8 cellular contexts compared by ENCODE assay signal in the genomic region with DNA sequence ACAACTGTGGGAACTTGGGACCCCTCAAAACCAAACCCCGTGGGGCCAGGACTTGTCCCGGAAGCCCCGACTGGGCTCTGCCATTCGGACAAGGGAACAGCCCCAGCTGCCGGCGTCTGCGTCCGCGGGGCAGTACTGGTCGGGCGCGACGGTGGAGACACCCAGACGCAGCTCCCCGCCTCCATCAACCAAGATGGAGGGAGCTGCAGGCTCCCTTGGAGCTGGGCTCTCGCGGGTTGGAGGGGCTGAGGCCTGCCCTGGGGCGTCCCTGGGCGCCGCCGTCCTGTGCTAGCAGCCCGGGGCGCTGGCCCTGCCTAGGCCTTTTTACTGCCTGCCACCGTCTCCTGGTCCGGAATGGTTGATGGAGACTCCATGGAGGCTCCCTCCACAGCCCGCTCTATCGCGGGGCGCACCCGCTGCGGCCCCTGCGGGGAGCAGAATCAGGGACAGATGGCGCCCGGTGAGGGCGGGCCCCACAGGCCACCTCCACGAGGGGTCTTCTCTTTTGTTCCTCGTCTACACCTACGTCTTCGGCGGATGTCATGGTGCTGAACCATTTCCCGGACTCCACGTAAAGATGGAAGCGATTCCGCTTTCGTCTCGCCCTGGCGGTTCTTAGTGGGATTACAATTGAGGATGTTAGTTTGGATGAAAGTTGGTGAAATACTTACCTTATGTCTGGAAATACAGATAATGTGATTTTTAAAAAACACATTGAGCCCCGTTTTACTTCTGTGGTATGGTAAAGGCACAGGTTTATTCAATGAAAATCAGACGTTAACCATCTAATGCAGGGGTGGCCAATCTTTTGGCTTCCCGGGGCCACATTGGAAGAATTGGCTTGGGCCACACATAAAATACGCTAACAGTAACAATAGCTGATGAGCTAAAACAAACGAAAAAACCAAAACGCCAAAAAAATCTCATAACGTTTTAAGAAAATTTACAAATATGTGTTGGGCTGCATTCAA. TPM values are rescaled to one million over a fixed set of nuclear protein-coding genes. Genes with fewer than 3 reads are reported as not detected.
DNase-seq lines count a peak whose midpoint lies in the region; ATAC-seq and TF ChIP-seq lines count a peak whose summit lies in the region.

No MANE protein-coding gene starts in this region.

- peaks cover 32% of the 10 kb centered on the region for H3K4me1 Mint-ChIP-seq in neural crest cell

- POLR2A ChIA-PET in Panc1 (lab: Charles Lee) = interaction anchor here (0.6 kb wide), 1 partner anchor 54 kb away, joined by 6 read pairs; no protein-coding TSS in a partner anchor

- H3K27ac Mint-ChIP-seq in neural crest cell (ENCODE audit: unreplicated experiment) = peak overlapping the region; percentile 96

- no peak for TF ChIP-seq EP300 in stomach (IDR thresholded peaks at IDR 0.05)

- DNase-seq in DMS114 treated with DMSO at 0.1 percent for 48 hours (lab: John Stamatoyannopoulos, UW; ENCODE audit: unreplicated experiment) (peak; percentile 23), Panc1 (ENCODE audit: low read depth, low spot score) (no peak), foreskin fibroblast (peak; percentile 59 to 86), neural crest cell (ENCODE audit: low read depth, low spot score) (peak; percentile 72), stomach (peak; percentile 70)
- DNase-seq in activated effector memory CD4-positive, alpha-beta T cell treated with Interleukin-2 at 50 U/mL for 16 hours = peak; percentile 61

- ATAC-seq in GM21367 (IDR thresholded peaks at IDR 0.05; ENCODE audit: unreplicated experiment) (peak; percentile 13), Panc1 (peak; percentile 38)

- CTCF ChIA-PET in Panc1 (lab: Charles Lee) = interaction anchor here (0.6 kb wide), 1 partner anchor 26 kb away, joined by 4 read pairs; no protein-coding TSS in a partner anchor

- BruUV-seq in Panc1 (replicated peaks; lab: Mats Ljungman, UMichigan) = no TSS peak

- intact Hi-C loops in Panc1 (cut with micrococcal nuclease; ENCODE audit: unreplicated experiment) (no loop called here), stomach (cut with DNase I; ENCODE audit: low total_unique reads) (loop anchor here (10.0 kb wide), 1 partner anchor 100 kb away; no protein-coding TSS in a partner anchor)

- H3K4me1 ChIP-seq in HUES48 (ENCODE audit: control insufficient read depth, insufficient read depth, low read length) (peaks cover 14% of the 10 kb centered on the region), Panc1 (ENCODE audit: control insufficient read depth, insufficient read depth, low read length) (peaks cover 12% of the 10 kb centered on the region), stomach (peaks cover 22 to 34% (median 30%) of the 10 kb centered on the region in 4 donors)

- 5 to 17% (median 8%) methylated on average over 28 to 54 of the region's 54 CpGs for WGBS in stomach, 5 donors

- H3K9ac ChIP-seq in HUES48 (ENCODE audit: low read depth, low read length) = peak overlapping the region; percentile 80

- H3K4me3 ChIP-seq in HUES48 (ENCODE audit: low read depth, low read length) = peak overlapping the region; percentile 71
- H3K4me3 ChIP-seq in Panc1 (ENCODE audit: low read depth in 2 of 2, low read length in 2 of 2) = peak overlapping the region; percentile 54 to 68
- peak overlapping the region; percentile 57 to 59 for H3K4me3 ChIP-seq in foreskin fibroblast (ENCODE audit: low read depth in 1 of 2, low read length in 2 of 2)
- H3K4me3 ChIP-seq in stomach = peak overlapping the region; percentile 79 to 95 (median 89)

- TF ChIP-seq POLR2A in stomach (IDR thresholded peaks at IDR 0.05) = no peak

- in situ Hi-C loops in Panc1 (cut with HindIII; ENCODE audit: low pct_unique_long_range_greater_than_20kb, low sequenced_read_pairs) = no loop called here

- H3K9me3 Mint-ChIP-seq in neural crest cell = no peaks in the 10 kb centered on the region

- H3K4me3 Mint-ChIP-seq in neural crest cell = peak overlapping the region; percentile 87

- H3K27ac ChIP-seq in HUES48 (ENCODE audit: low read depth, low read length) (peak overlapping the region; percentile 98), Panc1 (ENCODE audit: low read length) (peak overlapping the region; percentile 88), stomach (peak overlapping the region; percentile 94 to 100 (median 99))

- no peaks in the 10 kb centered on the region for H3K27me3 Mint-ChIP-seq in neural crest cell (ENCODE audit: low read depth)

- H3K9me3 ChIP-seq in HUES48 (ENCODE audit: control insufficient read depth, insufficient read depth, low read length) = no peaks in the 10 kb centered on the region
- no peaks in the 10 kb centered on the region for H3K9me3 ChIP-seq in Panc1 (ENCODE audit: control insufficient read depth, insufficient read depth, low read depth, low read length)
- H3K9me3 ChIP-seq in stomach = no peaks in the 10 kb centered on the region

- H3K36me3 Mint-ChIP-seq in neural crest cell (ENCODE audit: low read depth) = no peaks in the 10 kb centered on the region

- peak; percentile 70 for TF ChIP-seq CTCF in Panc1 (IDR thresholded peaks at IDR 0.05)
- peak; percentile 61 for TF ChIP-seq CTCF in foreskin fibroblast (IDR thresholded peaks at IDR 0.05; ENCODE audit: low read depth, low read length)
- TF ChIP-seq CTCF in neural crest cell (conservative IDR thresholded peaks at IDR 0.05) = peak; percentile 75
- TF ChIP-seq CTCF in stomach (IDR thresholded peaks at IDR 0.05) = peak in 5 of 7 experiments; percentile 31 to 85 (median 77)

- H3K27me3 ChIP-seq in HUES48 (ENCODE audit: control insufficient read depth, insufficient read depth, low read length) (no peaks in the 10 kb centered on the region), Panc1 (ENCODE audit: control insufficient read depth, insufficient read depth, low read length) (no peaks in the 10 kb centered on the region), stomach (no peaks in the 10 kb centered on the region)

- H3K36me3 ChIP-seq in HUES48 (ENCODE audit: control insufficient read depth, insufficient read depth, low read length) (0 out of 2 replicates have a peak, but pooled peaks cover 6% of the 10 kb centered on the region), Panc1 (ENCODE audit: control insufficient read depth, insufficient read depth, low read length) (no peaks in the 10 kb centered on the region; the same call in 1 of the 2 replicates), stomach (peaks cover 0 to 2% (median 0%) of the 10 kb centered on the region in 4 donors)

RNA-seq across cellular contexts. Expression of a gene that starts 1.2 kb away (rescaled TPM):
- total RNA-seq in Panc1 (2021; ENCODE audit: unreplicated experiment) (11.8 TPM), neural crest cell (13.8 and 15.3 TPM in 2 replicates), stomach (10 to 100 TPM in 4 of 5 donors, 1 to 10 TPM in 1; 4.9 to 67.4 (median 23.5) TPM)
- 4.1 TPM for polyA plus RNA-seq in Panc1 (2012; ENCODE audit: insufficient read length)
- 1 to 10 TPM; 4.4 to 6.6 (median 6.1) TPM for polyA plus RNA-seq in stomach
